Comparison of ENCODE assay signal across 8 cellular contexts in the genomic region with DNA sequence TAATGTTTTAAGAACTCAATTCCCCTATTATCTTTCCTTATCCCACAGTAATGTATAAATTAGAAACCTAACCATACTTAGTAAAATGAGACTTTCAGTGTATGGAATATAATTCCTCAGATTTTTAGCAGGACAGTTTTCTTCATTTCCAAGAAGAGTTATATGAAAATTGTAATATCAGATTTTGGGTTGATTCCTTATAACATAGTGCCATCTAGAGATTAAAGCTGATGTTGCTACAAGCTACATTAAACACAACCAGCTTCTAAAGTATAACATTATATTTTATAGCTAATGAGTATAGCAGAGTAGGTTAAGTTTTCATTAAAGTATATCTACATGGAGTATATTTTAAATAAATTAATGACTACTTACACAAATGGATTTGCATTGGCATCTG.
A peak's percentile ranks its signal among the peaks of the same experiment; 100 is the strongest.
DNase-seq lines count a peak whose midpoint lies in the region; ATAC-seq and TF ChIP-seq lines count a peak whose summit lies in the region.
"Had no signal": no experiment of that assay in that cellular context is flagged by ENCODE, and none has a peak within 500 bp of the region (broad histone marks: within the 10 kb centered on the region; RNA-seq: fewer than 3 reads in every experiment).

No MANE protein-coding gene starts in this region.

- H3K9ac ChIP-seq in GM23248 = no peak overlapping the region
- no peak overlapping the region for H3K9ac ChIP-seq in neuronal stem cell (ENCODE audit: low read depth, low read length, poor library complexity)

- H3K27ac ChIP-seq in GM23248 (no peak overlapping the region), brain microvascular endothelial cell (no peak overlapping the region), neuronal stem cell (replicated peaks; ENCODE audit: low read length) (no peak overlapping the region)

- no peaks in the 10 kb centered on the region for H3K36me3 Mint-ChIP-seq in T-cell
- H3K36me3 Mint-ChIP-seq in activated CD8-positive, alpha-beta memory T cell treated with anti-CD3 and anti-CD28 coated beads, Interleukin-2, amount 10 ng/mL, durations not matched to agents 7 days and 5 days = no peaks in the 10 kb centered on the region
- no peaks in the 10 kb centered on the region for H3K36me3 Mint-ChIP-seq in activated naive CD8-positive, alpha-beta T cell treated with anti-CD3 and anti-CD28 coated beads, Interleukin-2, amount 50 U/mL, for 24 hours (ENCODE audit: low read depth)

- H2AFZ ChIP-seq in GM23248 = no peak overlapping the region
- H2AFZ ChIP-seq in neuronal stem cell (ENCODE audit: low read length) = no peak overlapping the region

- no peak overlapping the region for H3K4me2 ChIP-seq in GM23248 (ENCODE audit: unreplicated experiment)
- no peak overlapping the region for H3K4me2 ChIP-seq in neuronal stem cell (ENCODE audit: insufficient read depth, low read length, poor library complexity, severe bottlenecking)

- H3K4me1 ChIP-seq in GM23248 (ENCODE audit: insufficient read depth) = no peaks in the 10 kb centered on the region
- H3K4me1 ChIP-seq in neuronal stem cell (ENCODE audit: control insufficient read depth in 2 of 2, insufficient read depth in 1 of 2, low read depth in 1 of 2, low read length in 2 of 2) = peaks cover 0 to 8% of the 10 kb centered on the region in 2 donors

- H3K27me3 Mint-ChIP-seq in T-cell = peaks cover 2 to 13% of the 10 kb centered on the region in 2 donors
- H3K27me3 Mint-ChIP-seq in activated CD8-positive, alpha-beta memory T cell treated with anti-CD3 and anti-CD28 coated beads, Interleukin-2, amount 10 ng/mL, durations not matched to agents 7 days and 5 days = peaks cover 15% of the 10 kb centered on the region
- H3K27me3 Mint-ChIP-seq in activated naive CD8-positive, alpha-beta T cell treated with anti-CD3 and anti-CD28 coated beads, Interleukin-2, amount 50 U/mL, for 24 hours = peaks cover 1% of the 10 kb centered on the region

- no peaks in the 10 kb centered on the region for H3F3A ChIP-seq in GM23248 (ENCODE audit: insufficient read depth)

- no peaks in the 10 kb centered on the region for H3K9me3 Mint-ChIP-seq in T-cell
- H3K9me3 Mint-ChIP-seq in activated CD8-positive, alpha-beta memory T cell treated with anti-CD3 and anti-CD28 coated beads, Interleukin-2, amount 10 ng/mL, durations not matched to agents 7 days and 5 days (ENCODE audit: low read depth) = no peaks in the 10 kb centered on the region
- H3K9me3 Mint-ChIP-seq in activated naive CD8-positive, alpha-beta T cell treated with anti-CD3 and anti-CD28 coated beads, Interleukin-2, amount 50 U/mL, for 24 hours = no peaks in the 10 kb centered on the region

- H3K27me3 ChIP-seq in GM23248 (replicated peaks; ENCODE audit: insufficient read depth) (no peaks in the 10 kb centered on the region), brain microvascular endothelial cell (replicated peaks) (peaks cover 2% of the 10 kb centered on the region), neuronal stem cell (ENCODE audit: control insufficient read depth in 3 of 3, insufficient read depth in 3 of 3, low read depth in 1 of 3, low read length in 3 of 3) (no peaks in the 10 kb centered on the region)

- no peaks in the 10 kb centered on the region for H3K9me2 ChIP-seq in GM23248 (ENCODE audit: insufficient read depth)

- no peak overlapping the region for H3K23ac ChIP-seq in neuronal stem cell (ENCODE audit: low read depth, low read length, poor library complexity)

- H3K4me3 ChIP-seq in GM23248 (no peak overlapping the region), brain microvascular endothelial cell (ENCODE audit: low read depth, low read length) (no peak overlapping the region), neuronal stem cell (ENCODE audit: low read length in 2 of 2) (no peak overlapping the region)

- no peaks in the 10 kb centered on the region for H3K79me2 ChIP-seq in GM23248 (ENCODE audit: insufficient read depth)

- H3K9me3 ChIP-seq in GM23248 (ENCODE audit: low read depth) (no peaks in the 10 kb centered on the region), neuronal stem cell (replicated peaks in 1 of 2; ENCODE audit: control insufficient read depth in 2 of 2, insufficient read depth in 1 of 2, low read depth in 1 of 2, low read length in 2 of 2) (peaks cover 7 to 8% of the 10 kb centered on the region in 2 donors)

- no peak overlapping the region for H2BK12ac ChIP-seq in neuronal stem cell (ENCODE audit: low read length)

- H4K8ac ChIP-seq in neuronal stem cell (ENCODE audit: low read depth, low read length) = no peak overlapping the region

- in situ Hi-C loops in GM23248 (cut with MboI) (no loop called here), brain microvascular endothelial cell (cut with HindIII; ENCODE audit: low pct_ligation_motif_present, low sequenced_read_pairs) (no loop called here)

- H3K27ac Mint-ChIP-seq in T-cell = no peak overlapping the region
- H3K27ac Mint-ChIP-seq in activated CD8-positive, alpha-beta memory T cell treated with anti-CD3 and anti-CD28 coated beads, Interleukin-2, amount 10 ng/mL, durations not matched to agents 7 days and 5 days = no peak overlapping the region
- no peak overlapping the region for H3K27ac Mint-ChIP-seq in activated naive CD8-positive, alpha-beta T cell treated with anti-CD3 and anti-CD28 coated beads, Interleukin-2, amount 50 U/mL, for 24 hours

- TF ChIP-seq CTCF in brain microvascular endothelial cell (IDR thresholded peaks at IDR 0.05; ENCODE audit: low read depth, low read length, missing control alignments) = peak; percentile 14

- H3K18ac ChIP-seq in neuronal stem cell (ENCODE audit: low read length) = no peak overlapping the region

- H3K4me1 Mint-ChIP-seq in T-cell = no peaks in the 10 kb centered on the region
- H3K4me1 Mint-ChIP-seq in activated CD8-positive, alpha-beta memory T cell treated with anti-CD3 and anti-CD28 coated beads, Interleukin-2, amount 10 ng/mL, durations not matched to agents 7 days and 5 days = no peaks in the 10 kb centered on the region
- H3K4me1 Mint-ChIP-seq in activated naive CD8-positive, alpha-beta T cell treated with anti-CD3 and anti-CD28 coated beads, Interleukin-2, amount 50 U/mL, for 24 hours = peaks cover 2% of the 10 kb centered on the region

- H4K20me1 ChIP-seq in GM23248 (ENCODE audit: insufficient read depth) = no peaks in the 10 kb centered on the region

- no peak overlapping the region for H4K91ac ChIP-seq in neuronal stem cell (ENCODE audit: low read depth, low read length, poor library complexity)

- no peaks in the 10 kb centered on the region for H3K79me1 ChIP-seq in neuronal stem cell (ENCODE audit: low read depth, low read length)

- H2BK120ac ChIP-seq in neuronal stem cell (ENCODE audit: low read depth, low read length) = no peak overlapping the region

- no peak overlapping the region for H3K14ac ChIP-seq in neuronal stem cell (ENCODE audit: low read length)

- no peak overlapping the region for H2AK5ac ChIP-seq in neuronal stem cell (ENCODE audit: low read depth, low read length)

- no peak for ATAC-seq in T-cell (replicated peaks in 1 of 4)
- ATAC-seq in activated CD8-positive, alpha-beta memory T cell treated with anti-CD3 and anti-CD28 coated beads, Interleukin-2, amount 10 ng/mL, durations not matched to agents 7 days and 5 days = no peak
- ATAC-seq in activated naive CD8-positive, alpha-beta T cell treated with anti-CD3 and anti-CD28 coated beads, Interleukin-2, amount 50 U/mL, for 24 hours = no peak
- ATAC-seq: right cardiac atrium had no signal

- CTCF ChIA-PET in T-cell (lab: Charles Lee) = no interaction called here
- CTCF ChIA-PET in activated CD8-positive, alpha-beta memory T cell treated with anti-CD3 and anti-CD28 coated beads, Interleukin-2, amount 10 ng/mL, durations not matched to agents 7 days and 5 days (lab: Charles Lee) = interaction anchor here (1.1 kb wide), 1 partner anchor 12 kb away, joined by 4 read pairs; no protein-coding TSS in a partner anchor

- H2BK5ac ChIP-seq in neuronal stem cell (ENCODE audit: low read length) = no peak overlapping the region

- no peak overlapping the region for H3K4me3 Mint-ChIP-seq in T-cell
- no peak overlapping the region for H3K4me3 Mint-ChIP-seq in activated CD8-positive, alpha-beta memory T cell treated with anti-CD3 and anti-CD28 coated beads, Interleukin-2, amount 10 ng/mL, durations not matched to agents 7 days and 5 days
- H3K4me3 Mint-ChIP-seq in activated naive CD8-positive, alpha-beta T cell treated with anti-CD3 and anti-CD28 coated beads, Interleukin-2, amount 50 U/mL, for 24 hours = no peak overlapping the region

- POLR2A ChIA-PET in T-cell (lab: Charles Lee) = no interaction called here

- H2BK15ac ChIP-seq in neuronal stem cell (ENCODE audit: low read length) = no peak overlapping the region

- DNase-seq in GM23248 (peak; percentile 1), NCI-H345 (lab: John Stamatoyannopoulos, UW) (peak; percentile 5), brain microvascular endothelial cell (no peak), neuronal stem cell (ENCODE audit: low spot score) (peak; percentile 6), T-cell (no peak)
- no peak for DNase-seq in activated CD8-positive, alpha-beta memory T cell treated with anti-CD3 and anti-CD28 coated beads, Interleukin-2, amount 10 ng/mL, durations not matched to agents 7 days and 5 days
- DNase-seq in activated naive CD8-positive, alpha-beta T cell treated with anti-CD3 and anti-CD28 coated beads, Interleukin-2, amount 50 U/mL, for 24 hours = no peak
- DNase-seq: right cardiac atrium had no signal

- H3K36me3 ChIP-seq in GM23248 (ENCODE audit: low read depth) (no peaks in the 10 kb centered on the region), brain microvascular endothelial cell (replicated peaks) (no peaks in the 10 kb centered on the region), neuronal stem cell (replicated peaks in 1 of 2; ENCODE audit: control insufficient read depth in 2 of 2, insufficient read depth in 2 of 2, low read length in 2 of 2) (no peaks in the 10 kb centered on the region)

- no peak overlapping the region for H3K4ac ChIP-seq in neuronal stem cell (ENCODE audit: low read length)

Comparison
In these comparisons a context has a peak if more than half of its experiments do, and no peak if none do; other contexts are left out.
1. DNase-seq: peak in GM23248 (single experiment), NCI-H345 (single experiment) and neuronal stem cell (single experiment); none in brain microvascular endothelial cell (single experiment), T-cell (0 of 34), activated CD8-positive, alpha-beta memory T cell treated with anti-CD3 and anti-CD28 coated beads, Interleukin-2, amount 10 ng/mL, durations not matched to agents 7 days and 5 days (single experiment) and activated naive CD8-positive, alpha-beta T cell treated with anti-CD3 and anti-CD28 coated beads, Interleukin-2, amount 50 U/mL, for 24 hours (single experiment).